Comparison of ENCODE assay signal across 32 cellular contexts in the genomic region with DNA sequence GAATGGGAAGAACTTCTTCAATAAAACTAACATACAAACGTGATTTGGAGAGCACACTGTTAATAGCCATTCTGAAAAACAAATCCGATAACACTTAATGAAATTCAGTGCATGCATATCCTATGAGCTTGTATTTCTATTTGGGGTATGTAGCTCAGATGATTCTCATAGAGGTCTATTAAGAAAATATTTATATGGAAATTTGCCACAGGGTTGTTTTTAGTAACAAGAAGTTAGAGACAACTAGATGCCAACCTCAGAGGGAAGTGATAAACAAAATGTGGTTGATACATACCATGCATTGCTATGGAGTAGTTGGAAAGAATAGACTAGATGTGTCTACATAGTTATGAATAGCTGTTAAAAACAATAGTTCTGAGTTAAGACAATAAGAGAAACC.
"Had no signal": no experiment of that assay in that cellular context is flagged by ENCODE, and none has a peak within 500 bp of the region (broad histone marks: within the 10 kb centered on the region; RNA-seq: fewer than 3 reads in every experiment).

No MANE protein-coding gene starts in this region.

- ATAC-seq: naive thymus-derived CD4-positive, alpha-beta T cell; natural killer cell; psoas muscle; right lobe of liver; stimulated activated memory B cell treated with anti-CD40 and anti-IgM and Interleukin-4, amounts not matched to agents 10 μg/mL and 1 μg/mL and 100 μg/mL, for 72 hours; stimulated activated naive CD8-positive, alpha-beta T cell treated with anti-CD3 and anti-CD28 coated beads, Interleukin-15, amount 100 ng/mL, for 72 hours; stimulated activated naive CD8-positive, alpha-beta T cell treated with anti-CD3 and anti-CD28 coated beads, Interleukin-15, Interleukin-2, amounts not matched to agents 100 U/mL and 50 U/mL, for 24 hours; upper lobe of right lung had no signal

- H3K9me3 Mint-ChIP-seq: nephron; neural progenitor cell; stimulated activated memory B cell treated with anti-CD40 and anti-IgM and Interleukin-4, amounts not matched to agents 10 μg/mL and 1 μg/mL and 100 μg/mL, for 72 hours; stimulated activated naive CD8-positive, alpha-beta T cell treated with anti-CD3 and anti-CD28 coated beads, Interleukin-15, amount 100 ng/mL, for 72 hours; type B pancreatic cell had no signal

- H3K4me3 Mint-ChIP-seq: naive thymus-derived CD4-positive, alpha-beta T cell; natural killer cell; nephron; neural progenitor cell; stimulated activated memory B cell treated with anti-CD40 and anti-IgM and Interleukin-4, amounts not matched to agents 10 μg/mL and 1 μg/mL and 100 μg/mL, for 72 hours; stimulated activated naive CD8-positive, alpha-beta T cell treated with anti-CD3 and anti-CD28 coated beads, Interleukin-15, amount 100 ng/mL, for 72 hours; type B pancreatic cell had no signal

- H3K79me2 ChIP-seq: parathyroid adenoma had no signal

- H3K9me3 ChIP-seq: ovary, psoas muscle, right lobe of liver, sigmoid colon, spleen, suprapubic skin, testis, tibial artery, transverse colon, upper lobe of right lung, uterus had no signal

- H3K27ac ChIP-seq: neural progenitor cell, ovary, parathyroid adenoma, psoas muscle, right lobe of liver, sigmoid colon, skin epidermis, spleen, suprapubic skin, testis, tibial artery, transverse colon, upper lobe of right lung, uterus had no signal

- H3K27me3 ChIP-seq: neural progenitor cell, ovary, right lobe of liver, sigmoid colon, spleen, suprapubic skin, testis, tibial artery, transverse colon, upper lobe of right lung, uterus had no signal

- H3K4me3 ChIP-seq: neural progenitor cell, ovary, psoas muscle, right lobe of liver, sigmoid colon, skin epidermis, smooth muscle cell, spleen, suprapubic skin, testis, tibial artery, transverse colon, upper lobe of right lung, uterus had no signal

- H3K36me3 Mint-ChIP-seq: naive thymus-derived CD4-positive, alpha-beta T cell; natural killer cell; neural progenitor cell; stimulated activated memory B cell treated with anti-CD40 and anti-IgM and Interleukin-4, amounts not matched to agents 10 μg/mL and 1 μg/mL and 100 μg/mL, for 72 hours; type B pancreatic cell had no signal

- H3K9ac ChIP-seq: neural progenitor cell, parathyroid adenoma had no signal

- H2AFZ ChIP-seq: neural progenitor cell, parathyroid adenoma had no signal

- H3K4me2 ChIP-seq: neural progenitor cell, smooth muscle cell had no signal

- H3K4me1 ChIP-seq: neural progenitor cell, parathyroid adenoma, psoas muscle, right lobe of liver, spleen, suprapubic skin, testis, tibial artery, transverse colon, upper lobe of right lung, uterus had no signal

- H3K36me3 ChIP-seq: neural progenitor cell, ovary, right lobe of liver, sigmoid colon, spleen, suprapubic skin, tibial artery, transverse colon, upper lobe of right lung, uterus had no signal

- H3K27me3 Mint-ChIP-seq: naive thymus-derived CD4-positive, alpha-beta T cell; progenitor cell of endocrine pancreas; stimulated activated memory B cell treated with anti-CD40 and anti-IgM and Interleukin-4, amounts not matched to agents 10 μg/mL and 1 μg/mL and 100 μg/mL, for 72 hours; stimulated activated naive CD8-positive, alpha-beta T cell treated with anti-CD3 and anti-CD28 coated beads, Interleukin-15, amount 100 ng/mL, for 72 hours; type B pancreatic cell had no signal

- H3K4me1 Mint-ChIP-seq: naive thymus-derived CD4-positive, alpha-beta T cell; natural killer cell; nephron; neural progenitor cell; stimulated activated memory B cell treated with anti-CD40 and anti-IgM and Interleukin-4, amounts not matched to agents 10 μg/mL and 1 μg/mL and 100 μg/mL, for 72 hours; stimulated activated naive CD8-positive, alpha-beta T cell treated with anti-CD3 and anti-CD28 coated beads, Interleukin-15, amount 100 ng/mL, for 72 hours had no signal

- H3K27ac Mint-ChIP-seq: naive thymus-derived CD4-positive, alpha-beta T cell; natural killer cell; nephron; neural progenitor cell; progenitor cell of endocrine pancreas; stimulated activated memory B cell treated with anti-CD40 and anti-IgM and Interleukin-4, amounts not matched to agents 10 μg/mL and 1 μg/mL and 100 μg/mL, for 72 hours; stimulated activated naive CD8-positive, alpha-beta T cell treated with anti-CD3 and anti-CD28 coated beads, Interleukin-15, amount 100 ng/mL, for 72 hours; type B pancreatic cell had no signal

- DNase-seq: naive thymus-derived CD4-positive, alpha-beta T cell; natural killer cell; occipital lobe; ovary; posterior cingulate gyrus; psoas muscle; right lobe of liver; sigmoid colon; spleen; stimulated activated CD4-positive, alpha-beta T cell treated with anti-CD3 and anti-CD28 coated beads, Interleukin-12 subunit alpha, Interleukin-12 subunit beta, amount 100 ng/mL, for 4 hours; stimulated activated CD4-positive, alpha-beta T cell treated with anti-CD3 and anti-CD28 coated beads, Interleukin-1b, Interleukin-23, amount 100 ng/mL, for 48 hours; stimulated activated CD4-positive, alpha-beta T cell treated with anti-CD3 and anti-CD28 coated beads, Interleukin-4, amount 100 ng/mL, for 1 hour; stimulated activated CD4-positive, alpha-beta T cell treated with anti-CD3 and anti-CD28 coated beads, Interleukin-4, amount 100 ng/mL, for 4 hours; stimulated activated CD8-positive, alpha-beta memory T cell treated with anti-CD3 and anti-CD28 coated beads, Interleukin-4, amount 100 ng/mL, for 48 hours; stimulated activated naive CD4-positive, alpha-beta T cell; stimulated activated naive CD8-positive, alpha-beta T cell treated with anti-CD3 and anti-CD28 coated beads, Interleukin-15, amount 100 ng/mL, for 72 hours; stimulated activated naive CD8-positive, alpha-beta T cell treated with anti-CD3 and anti-CD28 coated beads, Interleukin-15, Interleukin-2, amounts not matched to agents 100 U/mL and 50 U/mL, for 24 hours; substantia nigra; testis; tibial artery; transverse colon; upper lobe of right lung; uterus had no signal
